24 cellular contexts compared by ENCODE assay signal in genomic region chr10:58444876-58445275, GRCh38. TPM values are rescaled to one million over a fixed set of nuclear protein-coding genes. Genes with fewer than 3 reads are reported as not detected.
DNase-seq lines count a peak whose midpoint lies in the region; ATAC-seq, FAIRE-seq and TF ChIP-seq lines count a peak whose summit lies in the region.
"Had no signal": no experiment of that assay in that cellular context is flagged by ENCODE, and none has a peak within 500 bp of the region (broad histone marks: within the 10 kb centered on the region; RNA-seq: fewer than 3 reads in every experiment).

No MANE protein-coding gene starts in this region.

- H2BK120ac ChIP-seq in H1 (replicated peaks; ENCODE audit: low read depth, low read length): no peak overlapping the region

- H3K4me2 ChIP-seq in GM23338: no peak overlapping the region
- no peak overlapping the region for H3K4me2 ChIP-seq in H1 (ENCODE audit: insufficient read depth in 1 of 2, low read depth in 2 of 2, low read length in 2 of 2)
- no peak overlapping the region for H3K4me2 ChIP-seq in osteoblast (ENCODE audit: insufficient read depth, low read length)
- H3K4me2 ChIP-seq: BLaER1 had no signal

- peaks cover 7% of the 10 kb centered on the region; the same call in 1 of the 3 replicates for H3K36me3 Mint-ChIP-seq in GM23338 (ENCODE audit: low read depth)
- H3K36me3 Mint-ChIP-seq in activated CD4-positive, alpha-beta memory T cell treated with anti-CD3 and anti-CD28 coated beads, Interleukin-2, amount 10 ng/mL, durations not matched to agents 7 days and 5 days (ENCODE audit: low read depth): no peaks in the 10 kb centered on the region
- H3K36me3 Mint-ChIP-seq: CD4-positive, alpha-beta memory T cell had no signal

- H3K79me2 ChIP-seq in ACC112 (ENCODE audit: control insufficient read depth, insufficient read depth, low read length, unreplicated experiment): no peaks in the 10 kb centered on the region
- H3K79me2 ChIP-seq in GM23338 (replicated peaks; ENCODE audit: insufficient read depth): no peaks in the 10 kb centered on the region
- no peaks in the 10 kb centered on the region for H3K79me2 ChIP-seq in H1 (ENCODE audit: control insufficient read depth in 1 of 2, insufficient read depth in 2 of 2, low read length in 2 of 2)
- no peaks in the 10 kb centered on the region for H3K79me2 ChIP-seq in osteoblast (ENCODE audit: insufficient read depth, low read length)

- no peak overlapping the region for H2BK12ac ChIP-seq in H1 (ENCODE audit: low read depth, low read length)

- no peaks in the 10 kb centered on the region for H3K4me1 Mint-ChIP-seq in GM23338
- H3K4me1 Mint-ChIP-seq in activated CD4-positive, alpha-beta memory T cell treated with anti-CD3 and anti-CD28 coated beads, Interleukin-2, amount 10 ng/mL, durations not matched to agents 7 days and 5 days: no peaks in the 10 kb centered on the region
- H3K4me1 Mint-ChIP-seq: CD4-positive, alpha-beta memory T cell had no signal

- H4K8ac ChIP-seq in H1 (ENCODE audit: extremely low read depth, insufficient read depth, low read length): no peak overlapping the region

- no peaks in the 10 kb centered on the region for H3F3A ChIP-seq in GM23338 (replicated peaks; ENCODE audit: low read depth)

- H2AFZ ChIP-seq in ACC112 (ENCODE audit: low read length, unreplicated experiment) (peak overlapping the region; percentile 22), GM23338 (0 out of 2 replicates have a peak overlapping the region, but pooled peaks have one; percentile 73), H1 (ENCODE audit: low read length) (peak overlapping the region; percentile 95), osteoblast (ENCODE audit: low read length) (peak overlapping the region; percentile 15)

- H3K36me3 ChIP-seq in ACC112 (ENCODE audit: insufficient read depth, low read length) (0 out of 2 replicates have a peak, but pooled peaks cover 3% of the 10 kb centered on the region), GM23338 (ENCODE audit: insufficient read depth) (no peaks in the 10 kb centered on the region), H1 (ENCODE audit: control insufficient read depth in 2 of 4, insufficient read depth in 4 of 4, low read length in 3 of 4) (no peaks in the 10 kb centered on the region; a peak in 1 of 8 replicates), osteoblast (ENCODE audit: insufficient read depth, low read length) (no peaks in the 10 kb centered on the region)
- H3K36me3 ChIP-seq: BLaER1, MG63 had no signal

- no peak overlapping the region for H3K18ac ChIP-seq in H1 (ENCODE audit: extremely low read depth, low read length)

- H3K4ac ChIP-seq in H1 (replicated peaks; ENCODE audit: insufficient read length, low read depth, low read length): no peak overlapping the region

- H2BK15ac ChIP-seq in H1 (ENCODE audit: low read length): no peak overlapping the region

- ATAC-seq in GM23338 (no peak), HG03432 (IDR thresholded peaks at IDR 0.05; ENCODE audit: unreplicated experiment) (no peak)
- ATAC-seq: SK-N-SH treated with all-trans-retinoic acid at 6 μM for 48 hours had no signal

- H3K23me2 ChIP-seq in H1 (ENCODE audit: low read depth, low read length): no peaks in the 10 kb centered on the region

- H3K9me2 ChIP-seq in GM23338 (ENCODE audit: insufficient read depth): no peaks in the 10 kb centered on the region

- H3K23ac ChIP-seq in H1 (ENCODE audit: insufficient read length): no peak overlapping the region

- WGBS in H1 (ENCODE audit: extremely low coverage in 1 of 2, insufficient coverage in 1 of 2, insufficient read length in 1 of 2, insufficient replicate concordance in 2 of 2, low coverage in 1 of 2, low lambda C conversion rate in 2 of 2, missing lambda C conversion rate in 1 of 2), 2 experiments: 87% methylated on average over 6 of the region's 6 CpGs; no CpG with 5 or more reads in 1 of the 2 experiments

- CTCF ChIA-PET in H1 (lab: Charles Lee; ENCODE audit: partially characterized antibody): interaction anchor here (1.0 to 3.0 kb wide), 3 partner anchors 20 to 508 kb away, joined by 3 to 16 read pairs (median 3); no protein-coding TSS in a partner anchor
- CTCF ChIA-PET in activated CD4-positive, alpha-beta memory T cell treated with anti-CD3 and anti-CD28 coated beads, Interleukin-2, amount 10 ng/mL, durations not matched to agents 7 days and 5 days (lab: Charles Lee): no interaction called here

- no peak for TF ChIP-seq POLR2A in H1 (IDR thresholded peaks at IDR 0.05; ENCODE audit: control extremely low read depth in 1 of 2, low read depth in 2 of 2, low read length in 2 of 2)

- TF ChIP-seq CTCF in GM23338 (conservative IDR thresholded peaks at IDR 0.05; ENCODE audit: low read depth in 2 of 2) (no peak), H1 (IDR thresholded peaks at IDR 0.05; ENCODE audit: control extremely low read depth in 1 of 3, insufficient read depth in 1 of 3, low read depth in 1 of 3, low read length in 3 of 3) (no peak), osteoblast (IDR thresholded peaks at IDR 0.05; ENCODE audit: extremely low read depth, low read depth, low read length) (no peak)

- H4K5ac ChIP-seq in H1 (ENCODE audit: insufficient read length, low read depth, low read length): no peak overlapping the region

- no peak overlapping the region for H3K9ac ChIP-seq in H1 (replicated peaks in 1 of 4; ENCODE audit: extremely low read depth in 1 of 4, low read depth in 3 of 4, low read length in 3 of 4)
- H3K9ac ChIP-seq: BLaER1 had no signal

- H4K20me1 ChIP-seq in GM23338 (replicated peaks; ENCODE audit: insufficient read depth) (no peaks in the 10 kb centered on the region), H1 (replicated peaks in 1 of 2; ENCODE audit: control insufficient read depth in 1 of 2, insufficient read depth in 2 of 2, low read length in 2 of 2) (no peaks in the 10 kb centered on the region), osteoblast (ENCODE audit: insufficient read depth, low read length) (no peaks in the 10 kb centered on the region)
- H4K20me1 ChIP-seq: BLaER1 had no signal

- H3K9me3 Mint-ChIP-seq in GM23338: peaks cover 27% of the 10 kb centered on the region
- H3K9me3 Mint-ChIP-seq in activated CD4-positive, alpha-beta memory T cell treated with anti-CD3 and anti-CD28 coated beads, Interleukin-2, amount 10 ng/mL, durations not matched to agents 7 days and 5 days: peaks cover 2% of the 10 kb centered on the region

- H2AK5ac ChIP-seq in H1 (ENCODE audit: low read depth, low read length): no peak overlapping the region

- H3K4me1 ChIP-seq in ACC112 (ENCODE audit: control insufficient read depth, insufficient read depth, low read length, unreplicated experiment): no peaks in the 10 kb centered on the region
- H3K4me1 ChIP-seq in GM23338 (ENCODE audit: insufficient read depth): no peaks in the 10 kb centered on the region
- no peaks in the 10 kb centered on the region for H3K4me1 ChIP-seq in H1 (replicated peaks in 1 of 4; ENCODE audit: control insufficient read depth in 3 of 4, insufficient read depth in 4 of 4, low read length in 3 of 4)
- peaks cover 8% of the 10 kb centered on the region for H3K4me1 ChIP-seq in osteoblast (ENCODE audit: insufficient read depth, low read length)
- H3K4me1 ChIP-seq: BLaER1 had no signal

- H4K91ac ChIP-seq in H1 (replicated peaks; ENCODE audit: insufficient read length, low read length): no peak overlapping the region

- no peak for DNase-seq in GM23338 (ENCODE audit: low spot score)
- no peak for DNase-seq in H1 (ENCODE audit: low read depth in 1 of 2, low spot score in 2 of 2)
- no peak for DNase-seq in osteoblast (ENCODE audit: insufficient read length, low spot score, missing footprints)
- no peak for DNase-seq in ecto neural progenitor cell (ENCODE audit: low spot score)
- no peak for DNase-seq in activated CD4-positive, alpha-beta memory T cell treated with anti-CD3 and anti-CD28 coated beads, Interleukin-2, amount 10 ng/mL, durations not matched to agents 7 days and 5 days
- DNase-seq: CD4-positive, alpha-beta memory T cell; DMS153; GOT3; MG63; NCI-H1417; NCI-H1694 treated with DMSO at 0.1 percent for 48 hours; NCI-H2081 treated with DMSO at 0.1 percent for 48 hours; NCI-H510A; NCI-H748 treated with DMSO at 0.1 percent for 48 hours; NK-92 treated with Interleukin-12 subunit alpha and Interleukin-12 subunit beta, amount 100 ng/mL, for 24 hours; SIG-M5 had no signal

- no peak overlapping the region for H3K14ac ChIP-seq in H1 (ENCODE audit: insufficient read length)

- no peak overlapping the region for H2BK5ac ChIP-seq in H1 (ENCODE audit: low read depth, low read length)

- H3K4me3 Mint-ChIP-seq in GM23338: no peak overlapping the region
- H3K4me3 Mint-ChIP-seq in activated CD4-positive, alpha-beta memory T cell treated with anti-CD3 and anti-CD28 coated beads, Interleukin-2, amount 10 ng/mL, durations not matched to agents 7 days and 5 days: no peak overlapping the region
- H3K4me3 Mint-ChIP-seq: CD4-positive, alpha-beta memory T cell had no signal

- no peak overlapping the region for H3K27ac Mint-ChIP-seq in GM23338
- H3K27ac Mint-ChIP-seq in activated CD4-positive, alpha-beta memory T cell treated with anti-CD3 and anti-CD28 coated beads, Interleukin-2, amount 10 ng/mL, durations not matched to agents 7 days and 5 days: no peak overlapping the region
- H3K27ac Mint-ChIP-seq: CD4-positive, alpha-beta memory T cell had no signal

- H3K56ac ChIP-seq in H1 (replicated peaks; ENCODE audit: insufficient read length, low read depth, low read length): no peak overlapping the region

- H3K9me3 ChIP-seq in H1 (ENCODE audit: insufficient read depth in 2 of 2, low read depth in 1 of 2, low read length in 1 of 2) (peaks cover 3 to 9% of the 10 kb centered on the region in 2 experiments; a peak in 3 of 4 replicates), osteoblast (ENCODE audit: low read depth, low read length) (peaks cover 2% of the 10 kb centered on the region)

- no peak overlapping the region for H3K4me3 ChIP-seq in ACC112 (ENCODE audit: low read depth, low read length)
- no peak overlapping the region for H3K4me3 ChIP-seq in GM23338
- no peak overlapping the region for H3K4me3 ChIP-seq in H1 (ENCODE audit: extremely low read depth in 1 of 4, insufficient read depth in 2 of 4, low read depth in 3 of 4, low read length in 4 of 4)
- no peak overlapping the region for H3K4me3 ChIP-seq in osteoblast (ENCODE audit: insufficient read depth, low read length)
- H3K4me3 ChIP-seq: BLaER1, MG63 had no signal

- no peaks in the 10 kb centered on the region for H3K79me1 ChIP-seq in H1 (ENCODE audit: low read depth, low read length)

- H3K27ac ChIP-seq in ACC112 (ENCODE audit: low read depth, low read length) (no peak overlapping the region), GM23338 (ENCODE audit: low read depth) (no peak overlapping the region), H1 (ENCODE audit: low read depth, low read length) (no peak overlapping the region), osteoblast (ENCODE audit: low read depth, low read length) (no peak overlapping the region)
- H3K27ac ChIP-seq: BLaER1, RWPE1 had no signal

- H2BK20ac ChIP-seq in H1 (ENCODE audit: low read length): no peak overlapping the region

- TF ChIP-seq EP300 in H1 (IDR thresholded peaks at IDR 0.05; ENCODE audit: borderline replicate concordance in 1 of 2, low read depth in 2 of 2, low read length in 2 of 2): no peak

- POLR2A ChIA-PET in H1 (lab: Charles Lee; ENCODE audit: partially characterized antibody): no interaction called here
- POLR2A ChIA-PET in activated CD4-positive, alpha-beta memory T cell treated with anti-CD3 and anti-CD28 coated beads, Interleukin-2, amount 10 ng/mL, durations not matched to agents 7 days and 5 days (lab: Charles Lee): no interaction called here

- TF ChIP-seq RAD21 in H1 (IDR thresholded peaks at IDR 0.05 in 1 of 2, conservative IDR thresholded peaks at IDR 0.05 in 1 of 2; ENCODE audit: low read depth in 2 of 2, low read length in 2 of 2): no peak

- H3K27me3 ChIP-seq in ACC112 (ENCODE audit: insufficient read depth, low read length) (no peaks in the 10 kb centered on the region), GM23338 (ENCODE audit: insufficient read depth) (no peaks in the 10 kb centered on the region), H1 (replicated peaks in 1 of 4; ENCODE audit: control insufficient read depth in 3 of 4, extremely low read depth in 1 of 4, insufficient read depth in 3 of 4, low read length in 3 of 4) (no peaks in the 10 kb centered on the region), osteoblast (ENCODE audit: insufficient read depth, low read length) (no peaks in the 10 kb centered on the region)
- H3K27me3 ChIP-seq: BLaER1, MG63 had no signal

- H3K27me3 Mint-ChIP-seq in GM23338 (ENCODE audit: insufficient read depth, low read depth, poor library complexity): no peaks in the 10 kb centered on the region
- no peaks in the 10 kb centered on the region for H3K27me3 Mint-ChIP-seq in activated CD4-positive, alpha-beta memory T cell treated with anti-CD3 and anti-CD28 coated beads, Interleukin-2, amount 10 ng/mL, durations not matched to agents 7 days and 5 days

- no peak for FAIRE-seq in H1 (lab: Jason Lieb, UNC)
- FAIRE-seq: G401.6, GM12892, GM18507 had no signal

RNA-seq across cellular contexts. Expression of gene TFAM, which starts 59.7 kb away (rescaled TPM):
- 47.7 and 54.2 TPM in 2 replicates for total RNA-seq in GM23338 (2014; rRNA removed; shearing (Covaris generic))
- polyA plus RNA-seq in GM23338 (2016; fragmentation: Nextera tagmentation; extraction: Ambion mirVana): 139 and 156 TPM in 2 replicates
- total RNA-seq in H1 (2021; fragmentation: NEBNext Ultra II Directional; extraction: Animal tissue kit (Norgen Biotek cat#: 25700)): 97.3 and 97.5 TPM in 2 replicates
- polyA plus RNA-seq in H1 (2011; rRNA removed): 29.3 and 34.0 TPM in 2 replicates
- polyA plus RNA-seq in H1 (2011; cell fraction: cytosol; rRNA removed): 30.0 TPM
- polyA plus RNA-seq in H1 (2011; cell fraction: nucleus; rRNA removed): 26.3 TPM
- 40.4 to 58.0 TPM (median 43.5 TPM) in 4 replicates for polyA plus RNA-seq in H1 (2012, experiment 1 of 2)
- 3.9 TPM for polyA plus RNA-seq in H1 (2012, experiment 2 of 2)
- polyA plus RNA-seq in H1 (2013, experiment 1 of 2): 89.9 TPM
- 94.8 TPM for polyA plus RNA-seq in H1 (2013, experiment 2 of 2)
- 20.7 and 23.3 TPM in 2 replicates for polyA minus RNA-seq in H1 (2011; rRNA and poly(A)+ RNA removed)
- 20.2 TPM for polyA minus RNA-seq in H1 (2011; cell fraction: cytosol; rRNA and poly(A)+ RNA removed)
- 28.5 TPM for polyA minus RNA-seq in H1 (2011; cell fraction: nucleus; rRNA and poly(A)+ RNA removed)
- total RNA-seq in osteoblast: 18.8 and 19.7 TPM in 2 replicates
- 10 to 100 TPM; 46.1 to 48.0 TPM for total RNA-seq in activated CD4-positive, alpha-beta memory T cell treated with anti-CD3 and anti-CD28 coated beads, Interleukin-2, amount 10 ng/mL, durations not matched to agents 7 days and 5 days

Comparison
In these comparisons a context has a peak if more than half of its experiments do, and no peak if none do; other contexts are left out.
1. H2AFZ ChIP-seq: peak in every context shown above with its lines; median percentile 95 in H1; 73 in GM23338; 22 in ACC112; 15 in osteoblast.